Comparison of ENCODE assay signal across 31 cellular contexts in genomic region chr12:32063796-32064195, GRCh38.
"Had no signal": no experiment of that assay in that cellular context is flagged by ENCODE, and none has a peak within 500 bp of the region (broad histone marks: within the 10 kb centered on the region; RNA-seq: fewer than 3 reads in every experiment).

No MANE protein-coding gene starts in this region.

- H3K27me3 Mint-ChIP-seq: activated CD4-positive, alpha-beta memory T cell treated with anti-CD3 and anti-CD28 coated beads, Interleukin-2, amount 10 ng/mL, durations not matched to agents 7 days and 5 days; activated CD4-positive, alpha-beta T cell treated with anti-CD3 and anti-CD28 coated beads, Interleukin-2, amount 10 ng/mL, durations not matched to agents 7 days and 5 days; activated naive CD8-positive, alpha-beta T cell treated with anti-CD3 and anti-CD28 coated beads, Interleukin-2, amount 10 ng/mL, durations not matched to agents 7 days and 5 days; activated T-cell treated with anti-CD3 and anti-CD28 coated beads, Interleukin-2, amount 50 U/mL, for 24 hours; brain; effector memory CD8-positive, alpha-beta T cell had no signal

- H2AFZ ChIP-seq: hepatocyte had no signal

- H3K36me3 Mint-ChIP-seq: activated naive CD4-positive, alpha-beta T cell treated with anti-CD3 and anti-CD28 coated beads, Interleukin-2, amount 10 ng/mL, durations not matched to agents 7 days and 5 days; activated naive CD4-positive, alpha-beta T cell treated with anti-CD3 and anti-CD28 coated beads, Interleukin-2, amount 50 U/mL, for 72 hours; activated naive CD8-positive, alpha-beta T cell treated with anti-CD3 and anti-CD28 coated beads, Interleukin-2, amount 10 ng/mL, durations not matched to agents 7 days and 5 days; brain had no signal

- H3K4me3 Mint-ChIP-seq: activated CD4-positive, alpha-beta memory T cell treated with anti-CD3 and anti-CD28 coated beads, Interleukin-2, amount 10 ng/mL, durations not matched to agents 7 days and 5 days; activated CD4-positive, alpha-beta T cell treated with anti-CD3 and anti-CD28 coated beads, Interleukin-2, amount 10 ng/mL, durations not matched to agents 7 days and 5 days; activated naive CD4-positive, alpha-beta T cell treated with anti-CD3 and anti-CD28 coated beads, Interleukin-2, amount 10 ng/mL, durations not matched to agents 7 days and 5 days; activated naive CD8-positive, alpha-beta T cell treated with anti-CD3 and anti-CD28 coated beads, Interleukin-2, amount 10 ng/mL, durations not matched to agents 7 days and 5 days; activated T-cell treated with anti-CD3 and anti-CD28 coated beads, Interleukin-2, amount 50 U/mL, for 24 hours; activated T-cell treated with anti-CD3 and anti-CD28 coated beads, Interleukin-2, amount 50 U/mL, for 72 hours; brain; effector memory CD8-positive, alpha-beta T cell had no signal

- H3K9me3 Mint-ChIP-seq: activated CD4-positive, alpha-beta memory T cell treated with anti-CD3 and anti-CD28 coated beads, Interleukin-2, amount 10 ng/mL, durations not matched to agents 7 days and 5 days; activated CD4-positive, alpha-beta T cell treated with anti-CD3 and anti-CD28 coated beads, Interleukin-2, amount 10 ng/mL, durations not matched to agents 7 days and 5 days; activated naive CD4-positive, alpha-beta T cell treated with anti-CD3 and anti-CD28 coated beads, Interleukin-2, amount 10 ng/mL, durations not matched to agents 7 days and 5 days; activated naive CD4-positive, alpha-beta T cell treated with anti-CD3 and anti-CD28 coated beads, Interleukin-2, amount 50 U/mL, for 72 hours; activated naive CD8-positive, alpha-beta T cell treated with anti-CD3 and anti-CD28 coated beads, Interleukin-2, amount 10 ng/mL, durations not matched to agents 7 days and 5 days; activated T-cell treated with anti-CD3 and anti-CD28 coated beads, Interleukin-2, amount 50 U/mL, for 24 hours; activated T-cell treated with anti-CD3 and anti-CD28 coated beads, Interleukin-2, amount 50 U/mL, for 72 hours; effector memory CD8-positive, alpha-beta T cell had no signal

- H3K9me3 ChIP-seq: ascending aorta, breast epithelium, esophagus squamous epithelium, gastroesophageal sphincter, heart right ventricle had no signal

- H3K4me2 ChIP-seq: hepatocyte had no signal

- H3K27ac Mint-ChIP-seq: activated CD4-positive, alpha-beta memory T cell treated with anti-CD3 and anti-CD28 coated beads, Interleukin-2, amount 10 ng/mL, durations not matched to agents 7 days and 5 days; activated CD4-positive, alpha-beta T cell treated with anti-CD3 and anti-CD28 coated beads, Interleukin-2, amount 10 ng/mL, durations not matched to agents 7 days and 5 days; activated naive CD4-positive, alpha-beta T cell treated with anti-CD3 and anti-CD28 coated beads, Interleukin-2, amount 10 ng/mL, durations not matched to agents 7 days and 5 days; activated naive CD8-positive, alpha-beta T cell treated with anti-CD3 and anti-CD28 coated beads, Interleukin-2, amount 10 ng/mL, durations not matched to agents 7 days and 5 days; activated T-cell treated with anti-CD3 and anti-CD28 coated beads, Interleukin-2, amount 50 U/mL, for 24 hours; activated T-cell treated with anti-CD3 and anti-CD28 coated beads, Interleukin-2, amount 50 U/mL, for 72 hours; brain had no signal

- ATAC-seq: activated naive CD4-positive, alpha-beta T cell treated with anti-CD3 and anti-CD28 coated beads, Interleukin-2, amount 50 U/mL, for 72 hours; activated T-cell treated with anti-CD3 and anti-CD28 coated beads, Interleukin-2, amount 50 U/mL, for 72 hours; effector memory CD8-positive, alpha-beta T cell; gastroesophageal sphincter; heart right ventricle had no signal

- H3K27me3 ChIP-seq: ascending aorta, breast epithelium, cardiac muscle cell, esophagus squamous epithelium, heart right ventricle, hepatocyte had no signal

- H3K27ac ChIP-seq: ascending aorta, breast epithelium, cardiac muscle cell, coronary artery, esophagus squamous epithelium, gastroesophageal sphincter, heart right ventricle, hepatocyte had no signal

- H3K4me1 ChIP-seq: ascending aorta, breast epithelium had no signal

- H3K79me2 ChIP-seq: hepatocyte had no signal

- DNase-seq: activated CD4-positive, alpha-beta memory T cell treated with anti-CD3 and anti-CD28 coated beads, Interleukin-2, amount 10 ng/mL, durations not matched to agents 7 days and 5 days; activated CD4-positive, alpha-beta T cell treated with anti-CD3 and anti-CD28 coated beads for 1 hour; activated CD4-positive, alpha-beta T cell treated with anti-CD3 and anti-CD28 coated beads for 4 hours; activated CD4-positive, alpha-beta T cell treated with anti-CD3 and anti-CD28 coated beads, Interleukin-2, amount 10 ng/mL, durations not matched to agents 7 days and 5 days; activated CD4-positive, alpha-beta T cell treated with anti-CD3 and anti-CD28 coated beads, Interleukin-2, amount 50 U/mL, for 4 hours; activated CD8-positive, alpha-beta memory T cell treated with anti-CD3 and anti-CD28 coated beads, Interleukin-2, amount 50 U/mL, for 48 hours; activated gamma-delta T cell; activated naive CD4-positive, alpha-beta T cell; activated naive CD4-positive, alpha-beta T cell treated with anti-CD3 and anti-CD28 coated beads, Interleukin-2, amount 10 ng/mL, durations not matched to agents 7 days and 5 days; activated naive CD8-positive, alpha-beta T cell treated with anti-CD3 and anti-CD28 coated beads, Interleukin-2, amount 10 ng/mL, durations not matched to agents 7 days and 5 days; activated T-cell treated with anti-CD3 and anti-CD28 coated beads for 4 hours; activated T-cell treated with anti-CD3 and anti-CD28 coated beads, Interleukin-2, amount 50 U/mL, for 24 hours; activated T-cell treated with anti-CD3 and anti-CD28 coated beads, Interleukin-2, amount 50 U/mL, for 72 hours; central memory CD4-positive, alpha-beta T cell; cerebellar nuclear complex; dermis blood vessel endothelial cell; effector CD4-positive, alpha-beta T cell; effector memory CD8-positive, alpha-beta T cell; erythroblast; esophagus squamous epithelium; foreskin melanocyte; heart right ventricle; T-helper 2 cell had no signal
